In the genomic region with DNA sequence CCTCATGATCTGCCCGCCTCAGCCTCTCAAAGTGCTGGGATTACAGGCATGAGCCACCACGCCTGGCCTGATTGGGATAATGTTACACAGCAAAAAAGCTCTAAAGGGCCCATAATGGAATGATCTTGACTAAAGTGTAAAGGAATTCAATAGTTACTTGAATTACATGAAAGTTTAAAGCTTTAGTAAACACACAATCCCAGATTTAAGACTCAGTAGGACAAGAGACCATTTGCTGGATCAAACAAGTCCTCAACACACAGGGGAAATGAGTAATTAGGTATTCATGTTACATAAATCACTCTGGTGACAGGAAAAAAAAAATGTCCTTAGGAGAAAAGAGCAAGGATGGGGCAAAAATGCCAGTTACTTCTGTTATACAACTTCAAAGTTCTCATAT, we compare ENCODE assay signal across 26 cellular contexts.
DNase-seq lines count a peak whose midpoint lies in the region; TF ChIP-seq lines count a peak whose summit lies in the region.
"Had no signal": no experiment of that assay in that cellular context is flagged by ENCODE, and none has a peak within 500 bp of the region (broad histone marks: within the 10 kb centered on the region; RNA-seq: fewer than 3 reads in every experiment).

No MANE protein-coding gene starts in this region.

- POLR2A ChIA-PET in AG04449 (lab: Yijun Ruan, JAX) (no interaction called here), RWPE1 (lab: Yijun Ruan, JAX; ENCODE audit: low non-redundant PET) (no interaction called here)

- peak overlapping the region; percentile 65; the same call in 1 of the 2 replicates for H3K27ac ChIP-seq in RWPE1
- H3K27ac ChIP-seq: BLaER1, breast epithelium, heart left ventricle, neutrophil, Peyer's patch, SJCRH30, thoracic aorta, VCaP had no signal

- CTCF ChIA-PET in AG04449 (lab: Yijun Ruan, JAX), result no interaction called here
- CTCF ChIA-PET in RWPE1 (lab: Yijun Ruan, JAX), result no interaction called here

- TF ChIP-seq CTCF in AG04449 (IDR thresholded peaks at IDR 0.05; ENCODE audit: insufficient read depth, low read length, missing control alignments) (no peak), RWPE1 (conservative IDR thresholded peaks at IDR 0.05; ENCODE audit: low read depth) (no peak), fibroblast of villous mesenchyme (IDR thresholded peaks at IDR 0.05; ENCODE audit: insufficient read depth, low read depth, low read length) (no peak), GM13976 (IDR thresholded peaks at IDR 0.05; ENCODE audit: borderline replicate concordance, control extremely low read depth, extremely low read depth, insufficient read depth, missing control alignments) (no peak)

- DNase-seq in AG04449 (ENCODE audit: low read depth, low spot score) (peak; percentile 28), HCEC 1CT (peak; percentile 75), RWPE1 (ENCODE audit: low spot score) (peak; percentile 5), fibroblast of villous mesenchyme (ENCODE audit: low read depth) (peak; percentile 25), GM13976 (ENCODE audit: low spot score) (no peak), G401 (ENCODE audit: low spot score) (no peak), COR-L47 (lab: John Stamatoyannopoulos, UW) (no peak), activated T-cell treated with anti-CD3 and anti-CD28 coated beads for 4 hours (no peak)
- DNase-seq: activated CD4-positive, alpha-beta T cell treated with anti-CD3 and anti-CD28 coated beads for 48 hours; amygdala; heart left ventricle; Kasumi-1; NCI-H1436 treated with DMSO at 0.1 percent for 48 hours; NCI-H2081 treated with DMSO at 0.1 percent for 48 hours; Peyer's patch; posterior cingulate gyrus; right cardiac atrium; stimulated activated CD4-positive, alpha-beta T cell treated with anti-CD3 and anti-CD28 coated beads, Interleukin-1b, Interleukin-23, amount 100 ng/mL, for 48 hours; stimulated activated CD8-positive, alpha-beta memory T cell treated with anti-CD3 and anti-CD28 coated beads, Interleukin-4, amount 100 ng/mL, for 48 hours; SW 1271 had no signal

- in situ Hi-C loops in GM13976 (cut with MboI; ENCODE audit: low sequenced_read_pairs, unreplicated experiment) (no loop called here), G401 (cut with HindIII; ENCODE audit: low sequenced_read_pairs) (no loop called here)

- H3K4me3 ChIP-seq in AG04449 (ENCODE audit: low read depth, low read length) (no peak overlapping the region), fibroblast of villous mesenchyme (ENCODE audit: low read depth, low read length) (no peak overlapping the region)
- H3K4me3 ChIP-seq: BLaER1, breast epithelium, heart left ventricle, Peyer's patch, SJCRH30, thoracic aorta had no signal

Comparison
In these comparisons a context has a peak if more than half of its experiments do, and no peak if none do; other contexts are left out.
1. DNase-seq: peak in AG04449 (single experiment), HCEC 1CT (single experiment), RWPE1 (single experiment) and fibroblast of villous mesenchyme (single experiment); none in GM13976 (single experiment), G401 (single experiment), COR-L47 (single experiment) and activated T-cell treated with anti-CD3 and anti-CD28 coated beads for 4 hours (single experiment).